ENCODE assay signal across 1 cellular context in the genomic region with DNA sequence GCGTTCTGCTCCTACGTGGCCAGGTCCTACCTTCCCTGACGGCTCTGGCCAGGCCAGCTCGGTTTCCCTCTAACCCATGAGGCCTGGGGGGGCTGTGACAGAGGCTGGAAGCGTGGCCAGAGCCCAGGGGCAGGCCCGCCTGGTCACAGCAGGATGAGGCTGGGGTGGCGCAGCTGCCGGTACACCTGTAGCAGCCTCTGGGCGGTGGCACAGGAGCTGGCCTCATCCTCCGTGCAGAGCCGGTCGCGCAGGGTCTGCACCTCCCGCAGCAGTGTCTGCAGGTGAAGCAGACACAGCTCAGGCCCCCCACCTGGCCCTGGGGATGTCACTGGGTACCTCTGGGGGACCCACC.
A peak's percentile ranks its signal among the peaks of the same experiment; 100 is the strongest.
TF ChIP-seq lines count a peak whose summit lies in the region.

No MANE protein-coding gene starts in this region.

TF ChIP-seq in K562, 482 proteins besides CTCF, POLR2A, EP300 and RAD21:
- TF ChIP-seq DIDO1 (tag; IDR thresholded peaks at IDR 0.05; ENCODE audit: low read depth), result no peak
- TF ChIP-seq RBFOX2 (IDR thresholded peaks at IDR 0.05; ENCODE audit: low read depth, low read length), result peak; percentile 34; the same call in 1 of the 2 replicates
